8 cellular contexts compared by ENCODE assay signal in genomic region chr7:99036531-99037175, GRCh38.
DNase-seq lines count a peak whose midpoint lies in the region; ATAC-seq and TF ChIP-seq lines count a peak whose summit lies in the region.

No MANE protein-coding gene starts in this region.

- no peak overlapping the region for H3K9ac ChIP-seq in KMS-11

- ATAC-seq in GM21381 (IDR thresholded peaks at IDR 0.05; ENCODE audit: unreplicated experiment), result no peak
- no peak for ATAC-seq in HG03521 (IDR thresholded peaks at IDR 0.05; ENCODE audit: unreplicated experiment)

- no peak overlapping the region for H3K4me3 ChIP-seq in KMS-11 (IDR thresholded peaks at IDR 0.05; ENCODE audit: insufficient read depth, low read depth, low read length)

- peak in 11 of 14 donors; percentile 20 to 80 (median 53) for DNase-seq in C1 segment of cervical spinal cord (lab: John Stamatoyannopoulos, UW)
- peak; percentile 84 for DNase-seq in cerebellar cortex (ENCODE audit: low spot score)
- peak; percentile 80 for DNase-seq in medulla oblongata (ENCODE audit: extremely low spot score)
- DNase-seq in NCI-H1092 (lab: John Stamatoyannopoulos, UW), result no peak
- DNase-seq in KG1 (lab: John Stamatoyannopoulos, UW), result no peak

- no peak overlapping the region for H2AFZ ChIP-seq in KMS-11 (ENCODE audit: low read depth)

- H3K27ac ChIP-seq in KMS-11, result no peak overlapping the region

- H3K36me3 ChIP-seq in KMS-11 (ENCODE audit: insufficient read depth), result peaks cover 12% of the 10 kb centered on the region; the same call in 1 of the 2 replicates

- TF ChIP-seq CTCF in KMS-11 (conservative IDR thresholded peaks at IDR 0.05; ENCODE audit: low read depth, low read length), result peak; percentile 32; the same call in 1 of the 2 replicates

- no peaks in the 10 kb centered on the region for H3K4me1 ChIP-seq in KMS-11 (ENCODE audit: low read depth, poor library complexity, severe bottlenecking)

- no peaks in the 10 kb centered on the region for H3K27me3 ChIP-seq in KMS-11 (ENCODE audit: insufficient read depth, low read depth)

- H3K79me2 ChIP-seq in KMS-11 (ENCODE audit: insufficient read depth, low read depth), result no peaks in the 10 kb centered on the region

- no peak overlapping the region for H3K4me2 ChIP-seq in KMS-11

- no peaks in the 10 kb centered on the region for H4K20me1 ChIP-seq in KMS-11 (ENCODE audit: insufficient read depth)

Comparison
In these comparisons a context has a peak if more than half of its experiments do, and no peak if none do; other contexts are left out.
1. DNase-seq: peak in C1 segment of cervical spinal cord (11 of 14), cerebellar cortex (single experiment) and medulla oblongata (single experiment); none in NCI-H1092 (single experiment) and KG1 (single experiment).